ENCODE assay signal across 1 cellular context in genomic region chr10:70889291-70889690, GRCh38.
TF ChIP-seq lines count a peak whose summit lies in the region.

No MANE protein-coding gene starts in this region.

TF ChIP-seq in K562, 482 proteins besides CTCF, POLR2A, EP300 and RAD21:
- TF ChIP-seq CHD7 (IDR thresholded peaks at IDR 0.05; ENCODE audit: low read depth, low read length), result no peak
- TF ChIP-seq SP2 (IDR thresholded peaks at IDR 0.05; ENCODE audit: extremely low read depth, low read depth, low read length, poor library complexity, severe bottlenecking), result no peak
- TF ChIP-seq TCF15 (CRISPR knock-in tag; IDR thresholded peaks at IDR 0.05), result no peak
- TF ChIP-seq NONO (IDR thresholded peaks at IDR 0.05; ENCODE audit: low read depth in 2 of 2, low read length in 1 of 2), result no peak
- TF ChIP-seq ELF4 (CRISPR knock-in tag; IDR thresholded peaks at IDR 0.05), result no peak
- no peak for TF ChIP-seq NFYB (IDR thresholded peaks at IDR 0.05; ENCODE audit: extremely low read depth, insufficient read length)
- no peak for TF ChIP-seq PHF20 (IDR thresholded peaks at IDR 0.05; ENCODE audit: partially characterized antibody)
- no peak for TF ChIP-seq MAFG (tag; conservative IDR thresholded peaks at IDR 0.05)
- TF ChIP-seq FOSL1 (tag; conservative IDR thresholded peaks at IDR 0.05), result no peak
- no peak for TF ChIP-seq OTX1 (CRISPR knock-in tag; IDR thresholded peaks at IDR 0.05)
- no peak for TF ChIP-seq ZNF282 (CRISPR knock-in tag; IDR thresholded peaks at IDR 0.05)
